In the genomic region with DNA sequence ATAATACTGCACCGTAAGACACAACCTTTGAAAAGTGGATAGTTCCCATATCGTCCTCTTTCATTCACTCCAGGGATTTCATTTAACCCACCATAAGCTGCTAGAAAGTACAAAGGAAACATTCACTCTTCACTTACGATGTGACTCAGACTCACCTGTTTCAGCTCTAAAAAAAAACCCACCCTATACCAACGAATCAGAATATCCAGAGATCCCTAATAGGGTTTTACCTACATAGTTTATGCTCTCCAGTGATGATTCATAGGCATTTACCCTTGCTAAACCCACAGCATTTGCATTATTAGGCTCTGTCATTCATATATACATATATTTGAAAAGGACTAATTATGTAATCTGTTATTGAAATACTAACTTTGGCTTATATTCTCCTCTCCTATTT, we compare ENCODE assay signal across 12 cellular contexts.
A peak's percentile ranks its signal among the peaks of the same experiment; 100 is the strongest.
DNase-seq lines count a peak whose midpoint lies in the region; ATAC-seq and TF ChIP-seq lines count a peak whose summit lies in the region.
"Had no signal": no experiment of that assay in that cellular context is flagged by ENCODE, and none has a peak within 500 bp of the region (broad histone marks: within the 10 kb centered on the region; RNA-seq: fewer than 3 reads in every experiment).

No MANE protein-coding gene starts in this region.

- H2AFZ ChIP-seq in mammary epithelial cell (ENCODE audit: low read depth, low read length) = no peak overlapping the region

- H4K20me1 ChIP-seq in mammary epithelial cell (ENCODE audit: insufficient read depth, low read length) = no peaks in the 10 kb centered on the region

- no peak for TF ChIP-seq POLR2A in vagina (IDR thresholded peaks at IDR 0.05)

- ATAC-seq in HG02678 (IDR thresholded peaks at IDR 0.05; ENCODE audit: unreplicated experiment) = peak; percentile 64
- ATAC-seq: sciatic nerve had no signal

- H3K9me3 Mint-ChIP-seq in MCF 10A (ENCODE audit: unreplicated experiment) = no peaks in the 10 kb centered on the region

- no peak overlapping the region for H3K9ac ChIP-seq in mammary epithelial cell (ENCODE audit: insufficient read depth, low read length)

- no peak overlapping the region for H3K27ac Mint-ChIP-seq in MCF 10A (ENCODE audit: low read depth, unreplicated experiment)

- in situ Hi-C loops in mammary epithelial cell (cut with MboI; ENCODE audit: low sequenced_read_pairs in 2 of 2) = no loop called here

- peaks cover 99% of the 10 kb centered on the region for H3K36me3 Mint-ChIP-seq in MCF 10A (ENCODE audit: insufficient read depth, unreplicated experiment)

- H3K27ac ChIP-seq in mammary epithelial cell (ENCODE audit: insufficient read depth, low read depth, low read length) (no peak overlapping the region), WERI-Rb-1 (no peak overlapping the region), vagina (no peak overlapping the region)

- no peaks in the 10 kb centered on the region for H3K4me1 Mint-ChIP-seq in MCF 10A (ENCODE audit: insufficient read depth, unreplicated experiment)

- POLR2A ChIA-PET in MCF 10A (lab: Yijun Ruan, JAX) = interaction anchor here (0.5 kb wide), 1 partner anchor 11 kb away, joined by 3 read pairs; no protein-coding TSS in a partner anchor

- H3K27me3 ChIP-seq in mammary epithelial cell (ENCODE audit: insufficient read depth, low read length) (no peaks in the 10 kb centered on the region), WERI-Rb-1 (ENCODE audit: insufficient read depth, low read depth, severe bottlenecking) (no peaks in the 10 kb centered on the region), vagina (no peaks in the 10 kb centered on the region)

- H3K36me3 ChIP-seq in mammary epithelial cell (ENCODE audit: insufficient read depth, low read length) = peaks cover 58% of the 10 kb centered on the region
- H3K36me3 ChIP-seq in WERI-Rb-1 = peaks cover 66% of the 10 kb centered on the region
- H3K36me3 ChIP-seq in vagina = peaks cover 6 to 78% of the 10 kb centered on the region in 2 donors

- no peaks in the 10 kb centered on the region for H3K27me3 Mint-ChIP-seq in MCF 10A (ENCODE audit: insufficient read depth, unreplicated experiment)

- no peak overlapping the region for H3K4me2 ChIP-seq in mammary epithelial cell (ENCODE audit: insufficient read depth, low read depth, low read length)

- DNase-seq in mammary epithelial cell (peak; percentile 40), MCF 10A (ENCODE audit: unreplicated experiment) (no peak), HT1080 (ENCODE audit: low read depth) (peak; percentile 29), WERI-Rb-1 (no peak), NCI-H748 treated with DMSO at 0.1 percent for 48 hours (lab: John Stamatoyannopoulos, UW) (no peak), cerebellum (ENCODE audit: low spot score) (no peak), vagina (ENCODE audit: extremely low spot score in 2 of 2) (no peak)
- DNase-seq: activated CD4-positive, alpha-beta T cell treated with anti-CD3 and anti-CD28 coated beads, Interleukin-2, amount 50 U/mL, for 48 hours; DND-41; NCI-H510A had no signal

- dilution Hi-C loops in mammary epithelial cell (cut with HindIII; ENCODE audit: low sequenced_read_pairs) = no loop called here

- no peaks in the 10 kb centered on the region for H3K79me2 ChIP-seq in mammary epithelial cell (ENCODE audit: insufficient read depth, low read length)

- H3K4me1 ChIP-seq in mammary epithelial cell (ENCODE audit: insufficient read depth, low read length) (no peaks in the 10 kb centered on the region), vagina (no peaks in the 10 kb centered on the region)

- CTCF ChIA-PET in mammary epithelial cell (lab: Charles Lee; ENCODE audit: low non-redundant PET) = no interaction called here
- CTCF ChIA-PET in MCF 10A (lab: Yijun Ruan, JAX) = interaction anchor here (0.9 to 1.6 kb wide), 2 partner anchors 21 to 86 kb away, joined by 3 to 6 read pairs; no protein-coding TSS in a partner anchor

- H3K4me3 Mint-ChIP-seq in MCF 10A (ENCODE audit: unreplicated experiment) = no peak overlapping the region

- TF ChIP-seq CTCF in mammary epithelial cell (conservative IDR thresholded peaks at IDR 0.05 in 1 of 2, IDR thresholded peaks at IDR 0.05 in 1 of 2; ENCODE audit: extremely low read depth in 1 of 2, insufficient read depth in 1 of 2, low read depth in 1 of 2, low read length in 2 of 2) (no peak), MCF 10A (IDR thresholded peaks at IDR 0.05; ENCODE audit: unreplicated experiment) (no peak), WERI-Rb-1 (IDR thresholded peaks at IDR 0.05; ENCODE audit: low read depth, low read length) (no peak), vagina (IDR thresholded peaks at IDR 0.05) (no peak)

- BruUV-seq in mammary epithelial cell (replicated peaks; lab: Mats Ljungman, UMichigan) = no TSS peak
- BruUV-seq in MCF 10A (replicated peaks; lab: Mats Ljungman, UMichigan) = no TSS peak

- no peaks in the 10 kb centered on the region for H3K9me3 ChIP-seq in mammary epithelial cell (replicated peaks; ENCODE audit: insufficient read depth, low read length)
- no peaks in the 10 kb centered on the region for H3K9me3 ChIP-seq in WERI-Rb-1 (ENCODE audit: severe bottlenecking)
- H3K9me3 ChIP-seq in vagina = no peaks in the 10 kb centered on the region

- H3K4me3 ChIP-seq in mammary epithelial cell (replicated peaks in 1 of 3; ENCODE audit: insufficient read depth in 1 of 3, low read depth in 2 of 3, low read length in 3 of 3) (no peak overlapping the region), WERI-Rb-1 (ENCODE audit: low read depth, low read length) (no peak overlapping the region), vagina (no peak overlapping the region)

- intact Hi-C loops in mammary epithelial cell (cut with micrococcal nuclease) = no loop called here
- intact Hi-C loops in MCF 10A (cut with micrococcal nuclease) = no loop called here
- intact Hi-C loops in vagina (cut with DNase I) = no loop called here

- 58% methylated on average over 4 of the region's 4 CpGs for WGBS in mammary epithelial cell (ENCODE audit: low coverage, missing lambda C conversion rate)

Comparison
In these comparisons a context has a peak if more than half of its experiments do, and no peak if none do; other contexts are left out.
1. DNase-seq: peak in mammary epithelial cell (single experiment) and HT1080 (single experiment); none in MCF 10A (single experiment), WERI-Rb-1 (single experiment), NCI-H748 treated with DMSO at 0.1 percent for 48 hours (single experiment), cerebellum (single experiment) and vagina (0 of 2).